ENCODE assay signal across 9 cellular contexts in the genomic region with DNA sequence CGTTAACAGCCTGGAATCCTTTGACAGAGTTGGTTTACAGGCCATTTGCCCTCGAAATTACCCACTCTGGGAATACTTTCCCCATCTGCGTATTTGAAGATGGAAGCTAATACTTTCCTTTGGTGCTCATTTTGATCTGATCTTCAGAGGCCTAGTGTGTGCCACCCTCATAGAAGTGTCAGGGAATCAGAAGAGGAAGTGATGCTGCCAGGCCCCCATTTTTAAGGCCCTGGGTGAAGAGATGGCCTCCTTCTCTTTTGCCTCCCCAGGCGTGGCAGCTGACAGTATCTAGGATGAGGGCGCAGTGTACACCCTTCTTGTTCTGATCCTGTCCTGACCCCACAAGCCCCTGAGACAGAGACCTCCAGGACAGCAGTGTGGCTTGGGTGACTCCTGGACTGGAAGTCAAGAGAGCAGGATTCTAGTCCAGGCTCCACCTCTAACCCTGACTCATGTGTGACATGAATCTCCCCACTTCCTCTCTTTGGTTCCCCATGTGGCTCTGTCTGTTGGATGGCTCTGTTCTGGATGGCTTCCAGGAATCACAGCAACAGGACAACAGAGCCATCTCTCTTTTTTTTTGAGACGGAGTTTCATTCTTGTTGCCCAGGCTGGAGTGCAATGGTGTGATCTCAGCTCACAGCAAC. TPM values are rescaled to one million over a fixed set of nuclear protein-coding genes. Genes with fewer than 3 reads are reported as not detected.
DNase-seq lines count a peak whose midpoint lies in the region; ATAC-seq, FAIRE-seq and TF ChIP-seq lines count a peak whose summit lies in the region.
"Had no signal": no experiment of that assay in that cellular context is flagged by ENCODE, and none has a peak within 500 bp of the region (broad histone marks: within the 10 kb centered on the region; RNA-seq: fewer than 3 reads in every experiment).

No MANE protein-coding gene starts in this region.

- no peaks in the 10 kb centered on the region for H3K9me2 ChIP-seq in PC-3 (replicated peaks; ENCODE audit: low read length)

- POLR2A ChIA-PET in PC-3 (lab: Charles Lee; ENCODE audit: unreplicated experiment) (interaction anchor here (0.6 kb wide), 1 partner anchor 714 kb away, joined by 3 read pairs; the partner anchor contains the start of gene GRPEL2), H1 (lab: Charles Lee; ENCODE audit: partially characterized antibody) (interaction anchor here (1.8 kb wide), 1 partner anchor 10 kb away, joined by 6 read pairs; no protein-coding TSS in a partner anchor)

- H4K5ac ChIP-seq in H1 (ENCODE audit: insufficient read length, low read depth, low read length): no peak overlapping the region

- H2AFZ ChIP-seq in PC-3 (ENCODE audit: low read length) (no peak overlapping the region), H1 (ENCODE audit: low read length) (no peak overlapping the region)

- TF ChIP-seq CTCF in PC-3 (conservative IDR thresholded peaks at IDR 0.05; ENCODE audit: low read depth, low read length): no peak
- no peak for TF ChIP-seq CTCF in H1 (IDR thresholded peaks at IDR 0.05; ENCODE audit: control extremely low read depth in 1 of 3, insufficient read depth in 1 of 3, low read depth in 1 of 3, low read length in 3 of 3)
- no peak for TF ChIP-seq CTCF in pancreas (IDR thresholded peaks at IDR 0.05)

- no peak overlapping the region for H4K8ac ChIP-seq in H1 (ENCODE audit: extremely low read depth, insufficient read depth, low read length)

- H2BK120ac ChIP-seq in H1 (replicated peaks; ENCODE audit: low read depth, low read length): no peak overlapping the region

- no peak overlapping the region for H3K14ac ChIP-seq in H1 (ENCODE audit: insufficient read length)

- H3K9ac ChIP-seq in PC-3 (ENCODE audit: low read length) (no peak overlapping the region), H1 (replicated peaks in 1 of 4; ENCODE audit: extremely low read depth in 1 of 4, low read depth in 3 of 4, low read length in 3 of 4) (no peak overlapping the region)

- TF ChIP-seq EP300 in H1 (IDR thresholded peaks at IDR 0.05; ENCODE audit: borderline replicate concordance in 1 of 2, low read depth in 2 of 2, low read length in 2 of 2): no peak

- H3K79me2 ChIP-seq in PC-3 (ENCODE audit: low read length): no peaks in the 10 kb centered on the region
- H3K79me2 ChIP-seq in H1 (ENCODE audit: control insufficient read depth in 1 of 2, insufficient read depth in 2 of 2, low read length in 2 of 2): no peaks in the 10 kb centered on the region

- TSS peak; percentile 11 for BruUV-seq in PC-3 (replicated peaks; lab: Mats Ljungman, UMichigan)

- H3K4me2 ChIP-seq in PC-3 (ENCODE audit: low read length) (no peak overlapping the region), H1 (ENCODE audit: insufficient read depth in 1 of 2, low read depth in 2 of 2, low read length in 2 of 2) (peak overlapping the region; percentile 15 to 35; a peak in 2 of 4 replicates)

- CTCF ChIA-PET in PC-3 (lab: Charles Lee): no interaction called here
- CTCF ChIA-PET in H1 (lab: Charles Lee; ENCODE audit: partially characterized antibody): interaction anchor here (0.9 to 1.6 kb wide), 6 partner anchors 13 to 143 kb away, joined by 3 to 6 read pairs (median 4); no protein-coding TSS in a partner anchor

- ATAC-seq in PC-3 (peak; percentile 80), pancreas (peak in 3 of 4 donors; percentile 28 to 71 (median 67)), GM19035 (IDR thresholded peaks at IDR 0.05; ENCODE audit: unreplicated experiment) (no peak), HG03439 (IDR thresholded peaks at IDR 0.05; ENCODE audit: unreplicated experiment) (no peak)

- no peak overlapping the region for H4K91ac ChIP-seq in H1 (replicated peaks; ENCODE audit: insufficient read length, low read length)

- WGBS in H1 (ENCODE audit: extremely low coverage in 1 of 2, insufficient coverage in 1 of 2, insufficient read length in 1 of 2, insufficient replicate concordance in 2 of 2, low coverage in 1 of 2, low lambda C conversion rate in 2 of 2, missing lambda C conversion rate in 1 of 2), 2 experiments: 87% methylated on average over 5 of the region's 6 CpGs; no CpG with 5 or more reads in 1 of the 2 experiments
- 82 to 84% methylated on average over 6 of the region's 6 CpGs for WGBS in pancreas, 2 donors

- no peak overlapping the region for H3K56ac ChIP-seq in H1 (replicated peaks; ENCODE audit: insufficient read length, low read depth, low read length)

- H2AK5ac ChIP-seq in H1 (ENCODE audit: low read depth, low read length): no peak overlapping the region

- H3K4me3 ChIP-seq in PC-3 (ENCODE audit: low read length) (no peak overlapping the region), H1 (ENCODE audit: extremely low read depth in 1 of 4, insufficient read depth in 2 of 4, low read depth in 3 of 4, low read length in 4 of 4) (no peak overlapping the region), pancreas (no peak overlapping the region)

- no peaks in the 10 kb centered on the region for H3K9me3 ChIP-seq in PC-3 (ENCODE audit: low read length)
- H3K9me3 ChIP-seq in H1 (ENCODE audit: insufficient read depth in 2 of 2, low read depth in 1 of 2, low read length in 1 of 2): no peaks in the 10 kb centered on the region
- no peaks in the 10 kb centered on the region for H3K9me3 ChIP-seq in pancreas

- FAIRE-seq in H1 (lab: Jason Lieb, UNC) (no peak), pancreas (lab: Jason Lieb, UNC) (no peak)

- H3K36me3 ChIP-seq in PC-3 (ENCODE audit: low read depth, low read length) (peaks cover 17% of the 10 kb centered on the region), H1 (ENCODE audit: control insufficient read depth in 2 of 4, insufficient read depth in 4 of 4, low read length in 3 of 4) (peaks cover 0 to 6% (median 3%) of the 10 kb centered on the region in 4 experiments; a peak in 2 of 8 replicates), pancreas (peaks cover 0 to under 1% (median 0%) of the 10 kb centered on the region in 3 donors)

- H3K27ac ChIP-seq in PC-3 (ENCODE audit: low read length) (no peak overlapping the region), H1 (ENCODE audit: low read depth, low read length) (no peak overlapping the region), pancreas (no peak overlapping the region)

- H3K18ac ChIP-seq in H1 (ENCODE audit: extremely low read depth, low read length): peak overlapping the region; percentile 19; the same call in 1 of the 2 replicates

- no peak overlapping the region for H2BK20ac ChIP-seq in H1 (ENCODE audit: low read length)

- H2BK12ac ChIP-seq in H1 (ENCODE audit: low read depth, low read length): no peak overlapping the region

- H2BK5ac ChIP-seq in H1 (ENCODE audit: low read depth, low read length): no peak overlapping the region

- no peak overlapping the region for H3K23ac ChIP-seq in H1 (ENCODE audit: insufficient read length)

- H3F3A ChIP-seq in PC-3 (ENCODE audit: low read length, unreplicated experiment): no peaks in the 10 kb centered on the region

- H3K4me1 ChIP-seq in PC-3 (ENCODE audit: insufficient read depth, low read length) (peaks cover 12% of the 10 kb centered on the region), H1 (replicated peaks in 1 of 4; ENCODE audit: control insufficient read depth in 3 of 4, insufficient read depth in 4 of 4, low read length in 3 of 4) (peaks cover 0 to 6% (median 2%) of the 10 kb centered on the region in 4 experiments; a peak in 4 of 7 replicates), pancreas (no peaks in the 10 kb centered on the region)

- H3K23me2 ChIP-seq in H1 (ENCODE audit: low read depth, low read length): no peaks in the 10 kb centered on the region

- no peak overlapping the region for H2BK15ac ChIP-seq in H1 (ENCODE audit: low read length)

- H3K79me1 ChIP-seq in H1 (ENCODE audit: low read depth, low read length): no peaks in the 10 kb centered on the region

- TF ChIP-seq POLR2A in H1 (IDR thresholded peaks at IDR 0.05; ENCODE audit: control extremely low read depth in 1 of 2, low read depth in 2 of 2, low read length in 2 of 2): no peak

- intact Hi-C loops in PC-3 (cut with micrococcal nuclease): no loop called here
- intact Hi-C loops in pancreas (cut with DNase I): no loop called here

- no peak overlapping the region for H3K4ac ChIP-seq in H1 (replicated peaks; ENCODE audit: insufficient read length, low read depth, low read length)

- H4K20me1 ChIP-seq in PC-3 (ENCODE audit: low read length) (no peaks in the 10 kb centered on the region), H1 (replicated peaks in 1 of 2; ENCODE audit: control insufficient read depth in 1 of 2, insufficient read depth in 2 of 2, low read length in 2 of 2) (peaks cover 0 to 6% of the 10 kb centered on the region in 2 experiments)

- DNase-seq in ELR (ENCODE audit: low read depth): peak; percentile 94
- peak; percentile 81 for DNase-seq in PC-3
- DNase-seq in H1 (ENCODE audit: low read depth in 1 of 2, low spot score in 2 of 2): no peak
- no peak for DNase-seq in pancreas
- DNase-seq in COR-L47 (lab: John Stamatoyannopoulos, UW): no peak
- DNase-seq in DMS153 (lab: John Stamatoyannopoulos, UW): no peak
- DNase-seq: NCI-H2029 had no signal

- TF ChIP-seq RAD21 in H1 (IDR thresholded peaks at IDR 0.05 in 1 of 2, conservative IDR thresholded peaks at IDR 0.05 in 1 of 2; ENCODE audit: low read depth in 2 of 2, low read length in 2 of 2): no peak

- H3K27me3 ChIP-seq in PC-3 (ENCODE audit: low read length) (no peaks in the 10 kb centered on the region), H1 (replicated peaks in 1 of 4; ENCODE audit: control insufficient read depth in 3 of 4, extremely low read depth in 1 of 4, insufficient read depth in 3 of 4, low read length in 3 of 4) (peaks cover 0 to 2% (median 0%) of the 10 kb centered on the region in 4 experiments; a peak in 2 of 7 replicates), pancreas (no peaks in the 10 kb centered on the region)

RNA-seq across cellular contexts. Expression of gene CSF1R, which starts 27.8 kb away (rescaled TPM):
- total RNA-seq in PC-3 (2014; rRNA removed): not detected in 2 replicates
- total RNA-seq in H1 (2021; fragmentation: NEBNext Ultra II Directional; extraction: Animal tissue kit (Norgen Biotek cat#: 25700)): not detected in 2 replicates
- 0.12 TPM in 1 of 2 replicates, not detected in the other for polyA plus RNA-seq in H1 (2011; rRNA removed)
- not detected for polyA plus RNA-seq in H1 (2011; cell fraction: cytosol; rRNA removed)
- not detected for polyA plus RNA-seq in H1 (2011; cell fraction: nucleus; rRNA removed)
- 0.14 TPM in 1 of 4 replicates, not detected in the others for polyA plus RNA-seq in H1 (2012, experiment 1 of 2)
- polyA plus RNA-seq in H1 (2012, experiment 2 of 2): 0.08 TPM
- 0.08 TPM for polyA plus RNA-seq in H1 (2013, experiment 1 of 2)
- 0.04 TPM for polyA plus RNA-seq in H1 (2013, experiment 2 of 2)
- polyA minus RNA-seq in H1 (2011; rRNA and poly(A)+ RNA removed): not detected in 2 replicates
- not detected for polyA minus RNA-seq in H1 (2011; cell fraction: cytosol; rRNA and poly(A)+ RNA removed)
- polyA minus RNA-seq in H1 (2011; cell fraction: nucleus; rRNA and poly(A)+ RNA removed): not detected
- 10 to 100 TPM in 3 of 6 donors, 1 to 10 TPM in 3; 1.4 to 51.2 (median 7.6) TPM for total RNA-seq in pancreas
- polyA plus RNA-seq in pancreas: 1 to 10 TPM; 1.9 to 2.6 TPM

RNA-seq across cellular contexts. Expression of gene HMGXB3, which starts 58.1 kb away (rescaled TPM):
- total RNA-seq in PC-3 (2014; rRNA removed) (56.6 and 84.7 TPM in 2 replicates), pancreas (10 to 100 TPM in 4 of 6 donors, 1 to 10 TPM in 2; 8.6 to 16.4 (median 10.7) TPM)
- total RNA-seq in H1 (2021; fragmentation: NEBNext Ultra II Directional; extraction: Animal tissue kit (Norgen Biotek cat#: 25700)): 27.5 and 28.0 TPM in 2 replicates
- polyA plus RNA-seq in H1 (2011; rRNA removed) (26.8 and 28.8 TPM in 2 replicates), pancreas (10 to 100 TPM; 20.7 to 21.4 TPM)
- polyA plus RNA-seq in H1 (2011; cell fraction: cytosol; rRNA removed): 31.4 TPM
- 65.3 TPM for polyA plus RNA-seq in H1 (2011; cell fraction: nucleus; rRNA removed)
- 22.4 to 27.4 TPM (median 24.9 TPM) in 4 replicates for polyA plus RNA-seq in H1 (2012, experiment 1 of 2)
- 18.1 TPM for polyA plus RNA-seq in H1 (2012, experiment 2 of 2)
- polyA plus RNA-seq in H1 (2013, experiment 1 of 2): 16.3 TPM
- 13.6 TPM for polyA plus RNA-seq in H1 (2013, experiment 2 of 2)
- polyA minus RNA-seq in H1 (2011; rRNA and poly(A)+ RNA removed): 43.1 and 46.9 TPM in 2 replicates
- 19.4 TPM for polyA minus RNA-seq in H1 (2011; cell fraction: cytosol; rRNA and poly(A)+ RNA removed)
- 42.7 TPM for polyA minus RNA-seq in H1 (2011; cell fraction: nucleus; rRNA and poly(A)+ RNA removed)

RNA-seq across cellular contexts. Expression of gene TIGD6, which starts 58.1 kb away (rescaled TPM):
- total RNA-seq in PC-3 (2014; rRNA removed) (3.8 and 5.7 TPM in 2 replicates), pancreas (1 to 10 TPM; 1.5 to 3.6 (median 2.0) TPM)
- 1.2 and 1.3 TPM in 2 replicates for total RNA-seq in H1 (2021; fragmentation: NEBNext Ultra II Directional; extraction: Animal tissue kit (Norgen Biotek cat#: 25700))
- polyA plus RNA-seq in H1 (2011; rRNA removed) (1.9 and 2.4 TPM in 2 replicates), pancreas (1 to 10 TPM; 2.3 to 2.6 TPM)
- polyA plus RNA-seq in H1 (2011; cell fraction: cytosol; rRNA removed): 1.8 TPM
- polyA plus RNA-seq in H1 (2011; cell fraction: nucleus; rRNA removed): 1.9 TPM
- polyA plus RNA-seq in H1 (2012, experiment 1 of 2): 1.6 to 2.0 TPM (median 1.7 TPM) in 4 replicates
- 0.81 TPM for polyA plus RNA-seq in H1 (2012, experiment 2 of 2)
- polyA plus RNA-seq in H1 (2013, experiment 1 of 2): 1.6 TPM
- 1.5 TPM for polyA plus RNA-seq in H1 (2013, experiment 2 of 2)
- polyA minus RNA-seq in H1 (2011; rRNA and poly(A)+ RNA removed): 3.7 and 4.7 TPM in 2 replicates
- 1.5 TPM for polyA minus RNA-seq in H1 (2011; cell fraction: cytosol; rRNA and poly(A)+ RNA removed)
- polyA minus RNA-seq in H1 (2011; cell fraction: nucleus; rRNA and poly(A)+ RNA removed): 4.6 TPM

Comparison
In these comparisons a context has a peak if more than half of its experiments do, and no peak if none do; other contexts are left out.
1. DNase-seq: peak in ELR (single experiment) and PC-3 (single experiment); none in H1 (0 of 2), pancreas (0 of 6), COR-L47 (single experiment) and DMS153 (single experiment).
2. ATAC-seq: peak in PC-3 (single experiment) and pancreas (3 of 4); none in GM19035 (single experiment) and HG03439 (single experiment).